20 cellular contexts compared by ENCODE assay signal in genomic region chr3:127720161-127720823, GRCh38.
"Had no signal": no experiment of that assay in that cellular context is flagged by ENCODE, and none has a peak within 500 bp of the region (broad histone marks: within the 10 kb centered on the region; RNA-seq: fewer than 3 reads in every experiment).

No MANE protein-coding gene starts in this region.

- H3K27ac ChIP-seq: epithelial cell of prostate, left lung, neutrophil had no signal

- H3K9me3 Mint-ChIP-seq: naive thymus-derived CD8-positive, alpha-beta T cell; stimulated activated naive CD8-positive, alpha-beta T cell treated with anti-CD3 and anti-CD28 coated beads, Interleukin-15, amount 100 ng/mL, for 72 hours had no signal

- DNase-seq: central memory CD4-positive, alpha-beta T cell; cortex of kidney; effector memory CD4-positive, alpha-beta T cell; gastrocnemius medialis; islet precursor cell; left lung; mesendoderm; naive thymus-derived CD8-positive, alpha-beta T cell; right cardiac atrium; stimulated activated CD4-positive, alpha-beta T cell treated with anti-CD3 and anti-CD28 coated beads, Interleukin-15, amount 100 ng/mL, for 24 hours; stimulated activated CD4-positive, alpha-beta T cell treated with anti-CD3 and anti-CD28 coated beads, Interleukin-1b, Interleukin-23, amount 100 ng/mL, for 48 hours; stimulated activated CD4-positive, alpha-beta T cell treated with anti-CD3 and anti-CD28 coated beads, Interleukin-4, amount 100 ng/mL, for 24 hours; stimulated activated naive B cell treated with anti-CD40 and anti-IgM and Interleukin-4, amounts not matched to agents 10 μg/mL and 1 μg/mL and 100 μg/mL, for 72 hours; stimulated activated naive CD8-positive, alpha-beta T cell treated with anti-CD3 and anti-CD28 coated beads, Interleukin-15, amount 100 ng/mL, for 72 hours; trophoblast cell had no signal

- H3K27ac Mint-ChIP-seq: stimulated activated naive B cell treated with anti-CD40 and anti-IgM and Interleukin-4, amounts not matched to agents 10 μg/mL and 1 μg/mL and 100 μg/mL, for 72 hours; stimulated activated naive CD8-positive, alpha-beta T cell treated with anti-CD3 and anti-CD28 coated beads, Interleukin-15, amount 100 ng/mL, for 72 hours had no signal

- H3K4me3 ChIP-seq: dorsolateral prefrontal cortex, esophagus muscularis mucosa, gastrocnemius medialis, left lung, lung had no signal

- H3K9me3 ChIP-seq: esophagus muscularis mucosa, gastrocnemius medialis, left lung, neutrophil had no signal

- H3K27me3 ChIP-seq: dorsolateral prefrontal cortex, esophagus muscularis mucosa, gastrocnemius medialis, left lung, neutrophil had no signal

- H3K4me1 Mint-ChIP-seq: naive thymus-derived CD8-positive, alpha-beta T cell; stimulated activated naive B cell treated with anti-CD40 and anti-IgM and Interleukin-4, amounts not matched to agents 10 μg/mL and 1 μg/mL and 100 μg/mL, for 72 hours; stimulated activated naive CD8-positive, alpha-beta T cell treated with anti-CD3 and anti-CD28 coated beads, Interleukin-15, amount 100 ng/mL, for 72 hours had no signal

- ATAC-seq: gastrocnemius medialis; naive thymus-derived CD8-positive, alpha-beta T cell; right cardiac atrium; stimulated activated naive B cell treated with anti-CD40 and anti-IgM and Interleukin-4, amounts not matched to agents 10 μg/mL and 1 μg/mL and 100 μg/mL, for 72 hours; stimulated activated naive CD8-positive, alpha-beta T cell treated with anti-CD3 and anti-CD28 coated beads, Interleukin-15, amount 100 ng/mL, for 72 hours had no signal

- H3K4me3 Mint-ChIP-seq: naive thymus-derived CD8-positive, alpha-beta T cell; stimulated activated naive B cell treated with anti-CD40 and anti-IgM and Interleukin-4, amounts not matched to agents 10 μg/mL and 1 μg/mL and 100 μg/mL, for 72 hours; stimulated activated naive CD8-positive, alpha-beta T cell treated with anti-CD3 and anti-CD28 coated beads, Interleukin-15, amount 100 ng/mL, for 72 hours had no signal
